In genomic region chr5:130871346-130872086, GRCh38 we compare ENCODE assay signal across 8 cellular contexts.
DNase-seq lines count a peak whose midpoint lies in the region; ATAC-seq lines count a peak whose summit lies in the region.

No MANE protein-coding gene starts in this region.

- no peak overlapping the region for H3K27ac ChIP-seq in right cardiac atrium (ENCODE audit: low read length)

- no peak overlapping the region for H3K4me3 Mint-ChIP-seq in activated naive CD8-positive, alpha-beta T cell treated with anti-CD3 and anti-CD28 coated beads, Interleukin-2, amount 10 ng/mL, durations not matched to agents 7 days and 5 days
- H3K4me3 Mint-ChIP-seq in activated naive CD8-positive, alpha-beta T cell treated with anti-CD3 and anti-CD28 coated beads for 36 hours = no peak overlapping the region
- H3K4me3 Mint-ChIP-seq in activated T-helper 1 cell treated with anti-CD3 and anti-CD28 coated beads, Interleukin-12 subunit alpha, Interleukin-12 subunit beta, Interleukin-2, Interleukin-4 antibody, amounts not matched to agents 30 ng/mL and 10 ng/mL and 1 ng/mL, durations not matched to agents 14 hours and 24 hours and 36 hours = no peak overlapping the region

- POLR2A ChIA-PET in activated naive CD8-positive, alpha-beta T cell treated with anti-CD3 and anti-CD28 coated beads, Interleukin-2, amount 10 ng/mL, durations not matched to agents 7 days and 5 days (lab: Charles Lee) = interaction anchor here (1.4 kb wide), 1 partner anchor 198 kb away, joined by 4 read pairs; no protein-coding TSS in a partner anchor

- ATAC-seq in activated naive CD8-positive, alpha-beta T cell treated with anti-CD3 and anti-CD28 coated beads, Interleukin-2, amount 10 ng/mL, durations not matched to agents 7 days and 5 days (ENCODE audit: low read depth) = peak; percentile 22
- ATAC-seq in HG02610 (IDR thresholded peaks at IDR 0.05; ENCODE audit: unreplicated experiment) = peak; percentile 82
- ATAC-seq in right cardiac atrium = peak; percentile 44 to 45
- no peak for ATAC-seq in HG03565 (IDR thresholded peaks at IDR 0.05; ENCODE audit: unreplicated experiment)

- no peak overlapping the region for H3K4me3 ChIP-seq in right cardiac atrium (ENCODE audit: low read length)

- no peak for DNase-seq in activated naive CD8-positive, alpha-beta T cell treated with anti-CD3 and anti-CD28 coated beads, Interleukin-2, amount 10 ng/mL, durations not matched to agents 7 days and 5 days
- no peak for DNase-seq in activated naive CD8-positive, alpha-beta T cell treated with anti-CD3 and anti-CD28 coated beads for 36 hours
- DNase-seq in NCI-H460 (ENCODE audit: extremely low read depth, low read depth) (peak; percentile 30), right cardiac atrium (peak; percentile 37 to 58 (median 39))
- DNase-seq in activated T-helper 1 cell treated with anti-CD3 and anti-CD28 coated beads, Interleukin-12 subunit alpha, Interleukin-12 subunit beta, Interleukin-2, Interleukin-4 antibody, amounts not matched to agents 30 ng/mL and 10 ng/mL and 1 ng/mL, durations not matched to agents 14 hours and 24 hours and 36 hours (ENCODE audit: low spot score) = peak; percentile 12
- DNase-seq in stimulated activated CD4-positive, alpha-beta T cell treated with anti-CD3 and anti-CD28 coated beads, Interleukin-2, amount 100 ng/mL, for 4 hours (ENCODE audit: low read depth) = peak; percentile 24

- intact Hi-C loops in activated T-helper 1 cell treated with anti-CD3 and anti-CD28 coated beads, Interleukin-12 subunit alpha, Interleukin-12 subunit beta, Interleukin-2, Interleukin-4 antibody, amounts not matched to agents 30 ng/mL and 10 ng/mL and 1 ng/mL, durations not matched to agents 14 hours and 24 hours and 36 hours (cut with micrococcal nuclease) = loop anchor here (1.0 kb wide), 3 partner anchors 198 to 546 kb away; no protein-coding TSS in a partner anchor
- intact Hi-C loops in right cardiac atrium (cut with DNase I) = no loop called here

- H3K27me3 ChIP-seq in right cardiac atrium (ENCODE audit: control insufficient read depth, insufficient read depth) = no peaks in the 10 kb centered on the region

- H3K4me1 Mint-ChIP-seq in activated naive CD8-positive, alpha-beta T cell treated with anti-CD3 and anti-CD28 coated beads, Interleukin-2, amount 10 ng/mL, durations not matched to agents 7 days and 5 days = no peaks in the 10 kb centered on the region
- H3K4me1 Mint-ChIP-seq in activated naive CD8-positive, alpha-beta T cell treated with anti-CD3 and anti-CD28 coated beads for 36 hours = peaks cover 3% of the 10 kb centered on the region
- no peaks in the 10 kb centered on the region for H3K4me1 Mint-ChIP-seq in activated T-helper 1 cell treated with anti-CD3 and anti-CD28 coated beads, Interleukin-12 subunit alpha, Interleukin-12 subunit beta, Interleukin-2, Interleukin-4 antibody, amounts not matched to agents 30 ng/mL and 10 ng/mL and 1 ng/mL, durations not matched to agents 14 hours and 24 hours and 36 hours (ENCODE audit: low read depth)

- H3K27me3 Mint-ChIP-seq in activated naive CD8-positive, alpha-beta T cell treated with anti-CD3 and anti-CD28 coated beads, Interleukin-2, amount 10 ng/mL, durations not matched to agents 7 days and 5 days = no peaks in the 10 kb centered on the region
- no peaks in the 10 kb centered on the region for H3K27me3 Mint-ChIP-seq in activated naive CD8-positive, alpha-beta T cell treated with anti-CD3 and anti-CD28 coated beads for 36 hours
- no peaks in the 10 kb centered on the region for H3K27me3 Mint-ChIP-seq in activated T-helper 1 cell treated with anti-CD3 and anti-CD28 coated beads, Interleukin-12 subunit alpha, Interleukin-12 subunit beta, Interleukin-2, Interleukin-4 antibody, amounts not matched to agents 30 ng/mL and 10 ng/mL and 1 ng/mL, durations not matched to agents 14 hours and 24 hours and 36 hours (ENCODE audit: insufficient read depth)

- no peaks in the 10 kb centered on the region for H3K36me3 Mint-ChIP-seq in activated naive CD8-positive, alpha-beta T cell treated with anti-CD3 and anti-CD28 coated beads, Interleukin-2, amount 10 ng/mL, durations not matched to agents 7 days and 5 days
- no peaks in the 10 kb centered on the region for H3K36me3 Mint-ChIP-seq in activated naive CD8-positive, alpha-beta T cell treated with anti-CD3 and anti-CD28 coated beads for 36 hours
- H3K36me3 Mint-ChIP-seq in activated T-helper 1 cell treated with anti-CD3 and anti-CD28 coated beads, Interleukin-12 subunit alpha, Interleukin-12 subunit beta, Interleukin-2, Interleukin-4 antibody, amounts not matched to agents 30 ng/mL and 10 ng/mL and 1 ng/mL, durations not matched to agents 14 hours and 24 hours and 36 hours (ENCODE audit: low read depth) = no peaks in the 10 kb centered on the region

- H3K9me3 ChIP-seq in right cardiac atrium (ENCODE audit: control insufficient read depth, low read length) = no peaks in the 10 kb centered on the region

- no peaks in the 10 kb centered on the region for H3K9me3 Mint-ChIP-seq in activated naive CD8-positive, alpha-beta T cell treated with anti-CD3 and anti-CD28 coated beads, Interleukin-2, amount 10 ng/mL, durations not matched to agents 7 days and 5 days
- no peaks in the 10 kb centered on the region for H3K9me3 Mint-ChIP-seq in activated naive CD8-positive, alpha-beta T cell treated with anti-CD3 and anti-CD28 coated beads for 36 hours
- no peaks in the 10 kb centered on the region for H3K9me3 Mint-ChIP-seq in activated T-helper 1 cell treated with anti-CD3 and anti-CD28 coated beads, Interleukin-12 subunit alpha, Interleukin-12 subunit beta, Interleukin-2, Interleukin-4 antibody, amounts not matched to agents 30 ng/mL and 10 ng/mL and 1 ng/mL, durations not matched to agents 14 hours and 24 hours and 36 hours

- peaks cover 2% of the 10 kb centered on the region for H3K4me1 ChIP-seq in right cardiac atrium (ENCODE audit: control insufficient read depth, insufficient read depth, low read length)

- H3K27ac Mint-ChIP-seq in activated naive CD8-positive, alpha-beta T cell treated with anti-CD3 and anti-CD28 coated beads, Interleukin-2, amount 10 ng/mL, durations not matched to agents 7 days and 5 days = no peak overlapping the region
- H3K27ac Mint-ChIP-seq in activated naive CD8-positive, alpha-beta T cell treated with anti-CD3 and anti-CD28 coated beads for 36 hours = no peak overlapping the region
- no peak overlapping the region for H3K27ac Mint-ChIP-seq in activated T-helper 1 cell treated with anti-CD3 and anti-CD28 coated beads, Interleukin-12 subunit alpha, Interleukin-12 subunit beta, Interleukin-2, Interleukin-4 antibody, amounts not matched to agents 30 ng/mL and 10 ng/mL and 1 ng/mL, durations not matched to agents 14 hours and 24 hours and 36 hours

- 65% methylated on average over 7 of the region's 7 CpGs for WGBS in right cardiac atrium

Comparison
In these comparisons a context has a peak if more than half of its experiments do, and no peak if none do; other contexts are left out.
1. DNase-seq: peak in NCI-H460 (single experiment), activated T-helper 1 cell treated with anti-CD3 and anti-CD28 coated beads, Interleukin-12 subunit alpha, Interleukin-12 subunit beta, Interleukin-2, Interleukin-4 antibody, amounts not matched to agents 30 ng/mL and 10 ng/mL and 1 ng/mL, durations not matched to agents 14 hours and 24 hours and 36 hours (single experiment), right cardiac atrium (3 of 3) and stimulated activated CD4-positive, alpha-beta T cell treated with anti-CD3 and anti-CD28 coated beads, Interleukin-2, amount 100 ng/mL, for 4 hours (single experiment); none in activated naive CD8-positive, alpha-beta T cell treated with anti-CD3 and anti-CD28 coated beads, Interleukin-2, amount 10 ng/mL, durations not matched to agents 7 days and 5 days (single experiment) and activated naive CD8-positive, alpha-beta T cell treated with anti-CD3 and anti-CD28 coated beads for 36 hours (single experiment).